8 cellular contexts compared by ENCODE assay signal in genomic region chr4:114132830-114133229, GRCh38.
A peak's percentile ranks its signal among the peaks of the same experiment; 100 is the strongest.
DNase-seq lines count a peak whose midpoint lies in the region; ATAC-seq, FAIRE-seq and TF ChIP-seq lines count a peak whose summit lies in the region.
"Had no signal": no experiment of that assay in that cellular context is flagged by ENCODE, and none has a peak within 500 bp of the region (broad histone marks: within the 10 kb centered on the region; RNA-seq: fewer than 3 reads in every experiment).

No MANE protein-coding gene starts in this region.

- no peak overlapping the region for H2BK12ac ChIP-seq in neuronal stem cell (ENCODE audit: low read length)

- H2AFZ ChIP-seq in neuronal stem cell (ENCODE audit: low read length): peak overlapping the region; percentile 76

- H2BK120ac ChIP-seq in neuronal stem cell (ENCODE audit: low read depth, low read length): no peak overlapping the region

- no peak overlapping the region for H3K23ac ChIP-seq in neuronal stem cell (ENCODE audit: low read depth, low read length, poor library complexity)

- TF ChIP-seq EP300 in ovary (IDR thresholded peaks at IDR 0.05): no peak

- no peak for FAIRE-seq in HTR-8/SVneo (lab: Jason Lieb, UNC)

- H3K4me1 ChIP-seq in neuronal stem cell (ENCODE audit: control insufficient read depth in 2 of 2, insufficient read depth in 1 of 2, low read depth in 1 of 2, low read length in 2 of 2) (no peaks in the 10 kb centered on the region), heart right ventricle (no peaks in the 10 kb centered on the region), ovary (ENCODE audit: insufficient read depth) (no peaks in the 10 kb centered on the region)

- H4K91ac ChIP-seq in neuronal stem cell (ENCODE audit: low read depth, low read length, poor library complexity): no peak overlapping the region

- H2BK5ac ChIP-seq in neuronal stem cell (ENCODE audit: low read length): no peak overlapping the region

- DNase-seq in SW480 (ENCODE audit: low spot score) (peak; percentile 1), neuronal stem cell (ENCODE audit: low spot score) (no peak), heart right ventricle (no peak), HTR-8/SVneo (ENCODE audit: insufficient read length, low spot score) (no peak), ovary (no peak)
- DNase-seq: naive B cell had no signal

- no CpG with 5 or more reads among the region's 2 CpGs for WGBS in neuronal stem cell (ENCODE audit: extremely low coverage in 2 of 2, insufficient read length in 2 of 2, insufficient replicate concordance in 1 of 2), 2 donors
- WGBS in heart right ventricle, 2 donors: 84 to 85% methylated on average over 2 of the region's 2 CpGs
- WGBS in ovary, 3 donors: 77 to 86% (median 81%) methylated on average over 2 of the region's 2 CpGs

- H3K27me3 ChIP-seq in neuronal stem cell (ENCODE audit: control insufficient read depth in 3 of 3, insufficient read depth in 3 of 3, low read depth in 1 of 3, low read length in 3 of 3) (no peaks in the 10 kb centered on the region), heart right ventricle (no peaks in the 10 kb centered on the region), ovary (no peaks in the 10 kb centered on the region)

- H3K4ac ChIP-seq in neuronal stem cell (ENCODE audit: low read length): no peak overlapping the region

- no peak overlapping the region for H3K9ac ChIP-seq in neuronal stem cell (ENCODE audit: low read depth, low read length, poor library complexity)

- no peak overlapping the region for H4K8ac ChIP-seq in neuronal stem cell (ENCODE audit: low read depth, low read length)

- H3K4me3 ChIP-seq in neuronal stem cell (ENCODE audit: low read length in 2 of 2): no peak overlapping the region
- H3K4me3 ChIP-seq in heart right ventricle: no peak overlapping the region
- no peak overlapping the region for H3K4me3 ChIP-seq in ovary

- peak; percentile 84 for ATAC-seq in GM18517 (IDR thresholded peaks at IDR 0.05; ENCODE audit: unreplicated experiment)
- ATAC-seq in HG02798 (IDR thresholded peaks at IDR 0.05; ENCODE audit: poor library complexity, unreplicated experiment): peak; percentile 59
- no peak for ATAC-seq in heart right ventricle

- H2AK5ac ChIP-seq in neuronal stem cell (ENCODE audit: low read depth, low read length): no peak overlapping the region

- no peak overlapping the region for H3K14ac ChIP-seq in neuronal stem cell (ENCODE audit: low read length)

- TF ChIP-seq CTCF in heart right ventricle (IDR thresholded peaks at IDR 0.05) (no peak), ovary (IDR thresholded peaks at IDR 0.05) (no peak)

- H3K36me3 ChIP-seq in neuronal stem cell (replicated peaks in 1 of 2; ENCODE audit: control insufficient read depth in 2 of 2, insufficient read depth in 2 of 2, low read length in 2 of 2) (no peaks in the 10 kb centered on the region), heart right ventricle (no peaks in the 10 kb centered on the region), ovary (no peaks in the 10 kb centered on the region)

- no peak overlapping the region for H3K27ac ChIP-seq in neuronal stem cell (replicated peaks; ENCODE audit: low read length)
- no peak overlapping the region for H3K27ac ChIP-seq in heart right ventricle
- H3K27ac ChIP-seq in ovary: no peak overlapping the region

- no peaks in the 10 kb centered on the region for H3K79me1 ChIP-seq in neuronal stem cell (ENCODE audit: low read depth, low read length)

- intact Hi-C loops in heart right ventricle (cut with DNase I): no loop called here
- intact Hi-C loops in ovary (cut with DNase I): no loop called here

- H3K9me3 ChIP-seq in neuronal stem cell (replicated peaks in 1 of 2; ENCODE audit: control insufficient read depth in 2 of 2, insufficient read depth in 1 of 2, low read depth in 1 of 2, low read length in 2 of 2): no peaks in the 10 kb centered on the region
- no peaks in the 10 kb centered on the region for H3K9me3 ChIP-seq in heart right ventricle
- H3K9me3 ChIP-seq in ovary: no peaks in the 10 kb centered on the region

- no peak overlapping the region for H3K4me2 ChIP-seq in neuronal stem cell (ENCODE audit: insufficient read depth, low read length, poor library complexity, severe bottlenecking)

- no peak overlapping the region for H3K18ac ChIP-seq in neuronal stem cell (ENCODE audit: low read length)

- no peak for TF ChIP-seq POLR2A in ovary (IDR thresholded peaks at IDR 0.05)

- H2BK15ac ChIP-seq in neuronal stem cell (ENCODE audit: low read length): no peak overlapping the region

Comparison
In these comparisons a context has a peak if more than half of its experiments do, and no peak if none do; other contexts are left out.
1. ATAC-seq: peak in GM18517 (single experiment) and HG02798 (single experiment); none in heart right ventricle (0 of 8).